Comparison of ENCODE assay signal across 2 cellular contexts in the genomic region with DNA sequence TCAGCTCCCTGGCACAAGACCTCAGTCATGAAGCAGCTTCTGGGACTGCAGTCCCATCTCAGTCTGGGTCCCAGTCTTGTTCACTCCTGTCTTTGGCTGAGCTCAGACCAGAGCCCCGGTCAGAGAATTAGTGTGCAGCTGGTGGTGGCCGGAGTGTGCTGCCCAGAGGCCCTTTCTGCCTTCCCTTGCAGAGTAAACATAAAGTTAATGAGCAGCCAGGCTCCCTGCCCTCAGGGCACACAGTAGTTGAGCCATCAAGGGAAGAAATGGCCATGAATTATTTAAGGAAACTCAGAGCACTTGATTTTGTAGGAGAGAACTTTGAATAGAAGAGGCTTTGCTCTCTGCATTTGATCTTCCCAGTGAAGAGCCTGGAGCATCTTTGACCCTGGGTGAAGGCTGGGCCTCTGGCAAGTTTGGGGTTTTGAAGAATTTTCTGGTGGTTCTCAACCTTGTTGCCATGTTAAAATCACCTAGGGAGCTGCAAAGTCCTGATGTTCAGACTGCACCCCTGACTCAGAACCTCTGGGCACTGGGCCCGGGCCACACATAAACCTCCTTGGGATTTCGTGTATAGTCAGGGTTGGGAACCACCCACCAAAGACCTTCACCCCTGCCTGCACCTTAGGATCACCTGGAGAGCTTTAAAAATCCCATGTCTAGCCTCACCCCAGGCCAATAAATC.
A peak's percentile ranks its signal among the peaks of the same experiment; 100 is the strongest.
TF ChIP-seq lines count a peak whose summit lies in the region.

No MANE protein-coding gene starts in this region.

TF ChIP-seq in WTC11, 78 proteins besides CTCF, POLR2A, EP300 and RAD21 (continued from another document):
- TF ChIP-seq GTF2I (CRISPR knock-in tag; conservative IDR thresholded peaks at IDR 0.05) (no peak), JAZF1 (CRISPR knock-in tag; IDR thresholded peaks at IDR 0.05) (no peak), NFATC4 (CRISPR knock-in tag; IDR thresholded peaks at IDR 0.05) (no peak), CREM (CRISPR knock-in tag; IDR thresholded peaks at IDR 0.05) (no peak), ZNF138 (CRISPR knock-in tag; conservative IDR thresholded peaks at IDR 0.05) (no peak), RELA (CRISPR knock-in tag; IDR thresholded peaks at IDR 0.05; ENCODE audit: borderline replicate concordance) (no peak)
- TF ChIP-seq, protein P1, sequence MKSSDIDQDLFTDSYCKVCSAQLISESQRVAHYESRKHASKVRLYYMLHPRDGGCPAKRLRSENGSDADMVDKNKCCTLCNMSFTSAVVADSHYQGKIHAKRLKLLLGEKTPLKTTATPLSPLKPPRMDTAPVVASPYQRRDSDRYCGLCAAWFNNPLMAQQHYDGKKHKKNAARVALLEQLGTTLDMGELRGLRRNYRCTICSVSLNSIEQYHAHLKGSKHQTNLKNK (CRISPR knock-in tag; IDR thresholded peaks at IDR 0.05), result no peak
TF ChIP-seq in WTC11: peak in this region for 0.

TF ChIP-seq in liver, 16 proteins besides CTCF, POLR2A, EP300 and RAD21 (continued from another document):
- TF ChIP-seq, protein P2, sequence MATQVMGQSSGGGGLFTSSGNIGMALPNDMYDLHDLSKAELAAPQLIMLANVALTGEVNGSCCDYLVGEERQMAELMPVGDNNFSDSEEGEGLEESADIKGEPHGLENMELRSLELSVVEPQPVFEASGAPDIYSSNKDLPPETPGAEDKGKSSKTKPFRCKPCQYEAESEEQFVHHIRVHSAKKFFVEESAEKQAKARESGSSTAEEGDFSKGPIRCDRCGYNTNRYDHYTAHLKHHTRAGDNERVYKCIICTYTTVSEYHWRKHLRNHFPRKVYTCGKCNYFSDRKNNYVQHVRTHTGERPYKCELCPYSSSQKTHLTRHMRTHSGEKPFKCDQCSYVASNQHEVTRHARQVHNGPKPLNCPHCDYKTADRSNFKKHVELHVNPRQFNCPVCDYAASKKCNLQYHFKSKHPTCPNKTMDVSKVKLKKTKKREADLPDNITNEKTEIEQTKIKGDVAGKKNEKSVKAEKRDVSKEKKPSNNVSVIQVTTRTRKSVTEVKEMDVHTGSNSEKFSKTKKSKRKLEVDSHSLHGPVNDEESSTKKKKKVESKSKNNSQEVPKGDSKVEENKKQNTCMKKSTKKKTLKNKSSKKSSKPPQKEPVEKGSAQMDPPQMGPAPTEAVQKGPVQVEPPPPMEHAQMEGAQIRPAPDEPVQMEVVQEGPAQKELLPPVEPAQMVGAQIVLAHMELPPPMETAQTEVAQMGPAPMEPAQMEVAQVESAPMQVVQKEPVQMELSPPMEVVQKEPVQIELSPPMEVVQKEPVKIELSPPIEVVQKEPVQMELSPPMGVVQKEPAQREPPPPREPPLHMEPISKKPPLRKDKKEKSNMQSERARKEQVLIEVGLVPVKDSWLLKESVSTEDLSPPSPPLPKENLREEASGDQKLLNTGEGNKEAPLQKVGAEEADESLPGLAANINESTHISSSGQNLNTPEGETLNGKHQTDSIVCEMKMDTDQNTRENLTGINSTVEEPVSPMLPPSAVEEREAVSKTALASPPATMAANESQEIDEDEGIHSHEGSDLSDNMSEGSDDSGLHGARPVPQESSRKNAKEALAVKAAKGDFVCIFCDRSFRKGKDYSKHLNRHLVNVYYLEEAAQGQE (IDR thresholded peaks at IDR 0.05), result peak; percentile 52
- TF ChIP-seq RXRA (IDR thresholded peaks at IDR 0.05) (peak; percentile 55 to 70), SP1 (IDR thresholded peaks at IDR 0.05) (peak; percentile 84), FOXA2 (IDR thresholded peaks at IDR 0.05) (peak; percentile 67)
- TF ChIP-seq, protein P3, sequence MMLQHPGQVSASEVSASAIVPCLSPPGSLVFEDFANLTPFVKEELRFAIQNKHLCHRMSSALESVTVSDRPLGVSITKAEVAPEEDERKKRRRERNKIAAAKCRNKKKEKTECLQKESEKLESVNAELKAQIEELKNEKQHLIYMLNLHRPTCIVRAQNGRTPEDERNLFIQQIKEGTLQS (IDR thresholded peaks at IDR 0.05), result no peak
TF ChIP-seq in liver: peak in this region for 7.
